Comparison of ENCODE assay signal across 1 cellular context in genomic region chr1:11352058-11352715, GRCh38.
TF ChIP-seq lines count a peak whose summit lies in the region.

No MANE protein-coding gene starts in this region.

TF ChIP-seq in K562, 482 proteins besides CTCF, POLR2A, EP300 and RAD21:
- TF ChIP-seq, protein P1, sequence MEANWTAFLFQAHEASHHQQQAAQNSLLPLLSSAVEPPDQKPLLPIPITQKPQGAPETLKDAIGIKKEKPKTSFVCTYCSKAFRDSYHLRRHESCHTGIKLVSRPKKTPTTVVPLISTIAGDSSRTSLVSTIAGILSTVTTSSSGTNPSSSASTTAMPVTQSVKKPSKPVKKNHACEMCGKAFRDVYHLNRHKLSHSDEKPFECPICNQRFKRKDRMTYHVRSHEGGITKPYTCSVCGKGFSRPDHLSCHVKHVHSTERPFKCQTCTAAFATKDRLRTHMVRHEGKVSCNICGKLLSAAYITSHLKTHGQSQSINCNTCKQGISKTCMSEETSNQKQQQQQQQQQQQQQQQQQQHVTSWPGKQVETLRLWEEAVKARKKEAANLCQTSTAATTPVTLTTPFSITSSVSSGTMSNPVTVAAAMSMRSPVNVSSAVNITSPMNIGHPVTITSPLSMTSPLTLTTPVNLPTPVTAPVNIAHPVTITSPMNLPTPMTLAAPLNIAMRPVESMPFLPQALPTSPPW (CRISPR knock-in tag; IDR thresholded peaks at IDR 0.05), result no peak
- no peak for TF ChIP-seq PURB (CRISPR knock-in tag; IDR thresholded peaks at IDR 0.05; ENCODE audit: low read depth)
- no peak for TF ChIP-seq ZNF830 (CRISPR knock-in tag; IDR thresholded peaks at IDR 0.05)
- TF ChIP-seq ZBTB17 (CRISPR knock-in tag; IDR thresholded peaks at IDR 0.05), result no peak
- TF ChIP-seq MEF2D (tag; conservative IDR thresholded peaks at IDR 0.05; ENCODE audit: low read depth), result no peak
- TF ChIP-seq MAZ (CRISPR knock-in tag; conservative IDR thresholded peaks at IDR 0.05 in 1 of 2, IDR thresholded peaks at IDR 0.05 in 1 of 2), result no peak
- no peak for TF ChIP-seq POLR3G (IDR thresholded peaks at IDR 0.05; ENCODE audit: extremely low read depth, insufficient read length, insufficient replicate concordance)
